In the genomic region with DNA sequence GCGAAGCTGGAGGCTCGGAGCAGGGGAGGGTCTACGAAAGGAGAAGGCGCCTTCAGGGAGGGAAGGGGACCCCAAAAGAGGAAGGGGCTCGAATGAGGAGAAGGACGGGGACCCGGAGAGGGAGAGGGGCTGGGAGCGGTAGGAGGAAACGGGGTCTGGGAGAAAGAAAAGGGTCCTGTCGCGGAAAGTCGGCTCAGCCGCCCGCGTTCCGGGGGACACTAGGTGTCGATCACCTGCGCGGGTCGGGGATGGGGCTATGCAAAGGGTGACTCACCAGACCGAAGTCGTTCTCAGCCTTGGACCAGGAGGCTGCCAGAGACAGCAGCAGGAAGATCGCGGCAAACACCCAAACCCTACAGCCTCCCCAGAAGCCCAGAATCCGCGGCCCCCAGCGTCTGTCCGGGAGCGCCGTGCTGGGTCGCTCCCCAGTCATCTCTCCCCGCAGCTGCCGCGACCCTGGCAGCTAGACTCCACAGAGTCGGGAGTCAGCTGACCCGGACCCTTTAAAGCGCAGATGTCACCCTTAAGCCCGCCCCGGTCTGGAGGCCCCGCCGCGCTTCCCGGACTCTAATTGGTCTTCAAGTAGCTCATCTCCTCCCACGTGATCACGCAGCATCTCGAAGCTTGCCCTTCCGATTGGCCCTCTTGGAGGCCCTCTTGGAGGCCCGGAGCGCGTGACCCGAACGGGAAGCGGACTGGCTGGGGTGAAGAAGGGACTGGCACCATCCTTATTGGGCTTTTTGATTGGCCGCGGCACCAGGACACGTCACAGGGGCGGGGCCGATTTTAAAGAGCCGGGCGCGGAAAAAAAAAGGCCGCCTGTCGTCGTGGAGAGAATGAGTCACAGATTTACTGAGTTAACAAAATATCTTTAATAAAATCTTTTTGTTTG, we compare ENCODE assay signal across 1 cellular context.
TF ChIP-seq lines count a peak whose summit lies in the region.

Gene NEU1, minus strand, starts transcription at position 478 of the 892 bp plus-strand sequence. Its CDS starts 45 bp downstream, at position 433.

TF ChIP-seq in HepG2, 621 proteins besides CTCF, POLR2A, EP300 and RAD21 (continued from another document and continues in another):
- TF ChIP-seq FOXP4 (CRISPR knock-in tag; IDR thresholded peaks at IDR 0.05) (peak; percentile 48; the same call in 1 of the 2 replicates), TIGD3 (CRISPR knock-in tag; IDR thresholded peaks at IDR 0.05; ENCODE audit: borderline replicate concordance) (0 out of 2 replicates have a peak, but pooled peaks have one; percentile 66), PAF1 (CRISPR knock-in tag; IDR thresholded peaks at IDR 0.05) (no peak), DNMT3B (CRISPR knock-in tag; conservative IDR thresholded peaks at IDR 0.05) (peak; percentile 70; the same call in 1 of the 2 replicates), SP5 (CRISPR knock-in tag; IDR thresholded peaks at IDR 0.05; ENCODE audit: borderline replicate concordance, low read depth) (peak; percentile 40; the same call in 1 of the 2 replicates), MIER3 (CRISPR knock-in tag; IDR thresholded peaks at IDR 0.05; ENCODE audit: borderline replicate concordance) (peak; percentile 82; the same call in 1 of the 2 replicates), NR3C1 (CRISPR knock-in tag; IDR thresholded peaks at IDR 0.05) (no peak), ZBTB39 (CRISPR knock-in tag; IDR thresholded peaks at IDR 0.05) (no peak), ZNF703 (CRISPR knock-in tag; IDR thresholded peaks at IDR 0.05; ENCODE audit: borderline replicate concordance) (peak; percentile 83; the same call in 1 of the 2 replicates), CBX1 (IDR thresholded peaks at IDR 0.05; ENCODE audit: low read depth) (peak; percentile 98), ZNF615 (CRISPR knock-in tag; IDR thresholded peaks at IDR 0.05; ENCODE audit: borderline replicate concordance) (no peak), ZNF766 (CRISPR knock-in tag; IDR thresholded peaks at IDR 0.05; ENCODE audit: borderline replicate concordance) (peak; percentile 89), NRL (CRISPR knock-in tag; IDR thresholded peaks at IDR 0.05; ENCODE audit: borderline replicate concordance) (peak; percentile 49; the same call in 1 of the 2 replicates), PAWR (CRISPR knock-in tag; IDR thresholded peaks at IDR 0.05; ENCODE audit: borderline replicate concordance) (no peak), ZNF414 (CRISPR knock-in tag; IDR thresholded peaks at IDR 0.05) (peak; percentile 88; the same call in 1 of the 2 replicates), BATF2 (CRISPR knock-in tag; IDR thresholded peaks at IDR 0.05) (0 out of 2 replicates have a peak, but pooled peaks have one; percentile 15), CENPT (CRISPR knock-in tag; IDR thresholded peaks at IDR 0.05; ENCODE audit: low read depth) (no peak), SKI (IDR thresholded peaks at IDR 0.05; ENCODE audit: partially characterized antibody) (peak; percentile 87), ZNF607 (CRISPR knock-in tag; IDR thresholded peaks at IDR 0.05; ENCODE audit: borderline replicate concordance) (peak; percentile 98), ZNF619 (CRISPR knock-in tag; IDR thresholded peaks at IDR 0.05) (peak; percentile 89), SMAD9 (CRISPR knock-in tag; IDR thresholded peaks at IDR 0.05) (no peak), ZBTB38 (CRISPR knock-in tag; IDR thresholded peaks at IDR 0.05) (peak; percentile 56), ZNF256 (CRISPR knock-in tag; conservative IDR thresholded peaks at IDR 0.05) (no peak; the same call in 1 of the 2 replicates), CHD2 (IDR thresholded peaks at IDR 0.05; ENCODE audit: low read depth, low read length) (no peak), NFKBIZ (CRISPR knock-in tag; IDR thresholded peaks at IDR 0.05) (no peak; the same call in 1 of the 2 replicates), ATRX (CRISPR knock-in tag; IDR thresholded peaks at IDR 0.05; ENCODE audit: borderline replicate concordance) (no peak), YY1 (IDR thresholded peaks at IDR 0.05; ENCODE audit: insufficient read depth, insufficient replicate concordance, low read depth, low read length) (no peak), SATB2 (CRISPR knock-in tag; IDR thresholded peaks at IDR 0.05) (no peak; the same call in 1 of the 2 replicates), GMEB2 (CRISPR knock-in tag; IDR thresholded peaks at IDR 0.05; ENCODE audit: low read depth) (no peak), MIER2 (CRISPR knock-in tag; IDR thresholded peaks at IDR 0.05) (peak; percentile 18; the same call in 1 of the 2 replicates), ZNF781 (CRISPR knock-in tag; IDR thresholded peaks at IDR 0.05; ENCODE audit: borderline replicate concordance, not compliant biosample characterization) (no peak), ZNF563 (CRISPR knock-in tag; IDR thresholded peaks at IDR 0.05) (no peak), ZNF253 (CRISPR knock-in tag; IDR thresholded peaks at IDR 0.05; ENCODE audit: borderline replicate concordance) (peak; percentile 78; the same call in 1 of the 2 replicates), MTF1 (CRISPR knock-in tag; IDR thresholded peaks at IDR 0.05) (0 out of 2 replicates have a peak, but pooled peaks have one; percentile 70), PBX3 (CRISPR knock-in tag; IDR thresholded peaks at IDR 0.05; ENCODE audit: borderline replicate concordance) (no peak), HIVEP1 (CRISPR knock-in tag; IDR thresholded peaks at IDR 0.05) (no peak; the same call in 1 of the 2 replicates), TBP (CRISPR knock-in tag; IDR thresholded peaks at IDR 0.05) (peak; percentile 60; the same call in 1 of the 2 replicates)
- TF ChIP-seq, protein P1, sequence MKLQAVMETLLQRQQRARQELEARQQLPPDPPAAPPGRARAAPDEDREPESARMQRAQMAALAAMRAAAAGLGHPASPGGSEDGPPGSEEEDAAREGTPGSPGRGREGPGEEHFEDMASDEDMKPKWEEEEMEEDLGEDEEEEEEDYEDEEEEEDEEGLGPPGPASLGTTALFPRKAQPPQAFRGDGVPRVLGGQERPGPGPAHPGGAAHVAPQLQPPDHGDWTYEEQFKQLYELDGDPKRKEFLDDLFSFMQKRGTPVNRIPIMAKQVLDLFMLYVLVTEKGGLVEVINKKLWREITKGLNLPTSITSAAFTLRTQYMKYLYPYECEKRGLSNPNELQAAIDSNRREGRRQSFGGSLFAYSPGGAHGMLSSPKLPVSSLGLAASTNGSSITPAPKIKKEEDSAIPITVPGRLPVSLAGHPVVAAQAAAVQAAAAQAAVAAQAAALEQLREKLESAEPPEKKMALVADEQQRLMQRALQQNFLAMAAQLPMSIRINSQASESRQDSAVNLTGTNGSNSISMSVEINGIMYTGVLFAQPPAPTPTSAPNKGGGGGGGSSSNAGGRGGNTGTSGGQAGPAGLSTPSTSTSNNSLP (IDR thresholded peaks at IDR 0.05; ENCODE audit: low read depth, low read length): no peak; the same call in 1 of the 2 replicates
- TF ChIP-seq, protein P2, sequence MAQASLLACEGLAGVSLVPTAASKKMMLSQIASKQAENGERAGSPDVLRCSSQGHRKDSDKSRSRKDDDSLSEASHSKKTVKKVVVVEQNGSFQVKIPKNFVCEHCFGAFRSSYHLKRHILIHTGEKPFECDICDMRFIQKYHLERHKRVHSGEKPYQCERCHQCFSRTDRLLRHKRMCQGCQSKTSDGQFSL (CRISPR knock-in tag; IDR thresholded peaks at IDR 0.05): 0 out of 2 replicates have a peak, but pooled peaks have one; percentile 10
- TF ChIP-seq, protein P3, sequence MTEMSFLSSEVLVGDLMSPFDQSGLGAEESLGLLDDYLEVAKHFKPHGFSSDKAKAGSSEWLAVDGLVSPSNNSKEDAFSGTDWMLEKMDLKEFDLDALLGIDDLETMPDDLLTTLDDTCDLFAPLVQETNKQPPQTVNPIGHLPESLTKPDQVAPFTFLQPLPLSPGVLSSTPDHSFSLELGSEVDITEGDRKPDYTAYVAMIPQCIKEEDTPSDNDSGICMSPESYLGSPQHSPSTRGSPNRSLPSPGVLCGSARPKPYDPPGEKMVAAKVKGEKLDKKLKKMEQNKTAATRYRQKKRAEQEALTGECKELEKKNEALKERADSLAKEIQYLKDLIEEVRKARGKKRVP (CRISPR knock-in tag; IDR thresholded peaks at IDR 0.05): peak in 1 of 2 experiments; percentile 66; a peak in 1 of 4 replicates
